31 cellular contexts compared by ENCODE assay signal in genomic region chrX:35617836-35618235, GRCh38.
"Had no signal": no experiment of that assay in that cellular context is flagged by ENCODE, and none has a peak within 500 bp of the region (broad histone marks: within the 10 kb centered on the region; RNA-seq: fewer than 3 reads in every experiment).

No MANE protein-coding gene starts in this region.

- DNase-seq: activated CD4-positive, alpha-beta T cell treated with anti-CD3 and anti-CD28 coated beads, Interleukin-2, amount 10 ng/mL, durations not matched to agents 7 days and 5 days; activated CD4-positive, alpha-beta T cell treated with anti-CD3 and anti-CD28 coated beads, Interleukin-2, amount 50 U/mL, for 48 hours; activated CD8-positive, alpha-beta memory T cell treated with anti-CD3 and anti-CD28 coated beads, Interleukin-2, amount 50 U/mL, for 4 hours; activated gamma-delta T cell treated with Interleukin-2 at 50 U/mL for 16 hours; activated naive CD4-positive, alpha-beta T cell treated with anti-CD3 and anti-CD28 coated beads for 36 hours; activated T-cell treated with anti-CD3 and anti-CD28 coated beads for 4 hours; activated T-cell treated with anti-CD3 and anti-CD28 coated beads, Interleukin-2, amount 50 U/mL, for 4 hours; adrenal gland; anterior cingulate cortex; brain microvascular endothelial cell; Kasumi-1; KG1; MM.1S; MV-4-11; NCI-H1092; NCI-H146; NCI-H187; NCI-H2029 treated with DMSO at 0.1 percent for 48 hours; NCI-H2107; NCI-H2171; NCI-H510A; NCI-H526; NCI-H748 treated with DMSO at 0.1 percent for 48 hours; NK-92 treated with Interleukin-12 subunit alpha and Interleukin-12 subunit beta, amount 100 ng/mL, for 24 hours; PC-3; Peyer's patch; RPMI8226; T1000 had no signal

- ATAC-seq: activated naive CD4-positive, alpha-beta T cell treated with anti-CD3 and anti-CD28 coated beads, Interleukin-2, amount 50 U/mL, for 72 hours; activated T-cell treated with anti-CD3 and anti-CD28 coated beads, Interleukin-2, amount 50 U/mL, for 4 hours; PC-3; Right ventricle myocardium inferior had no signal

- H3K9me3 ChIP-seq: adrenal gland, Peyer's patch had no signal

- H3K4me1 ChIP-seq: adrenal gland, Peyer's patch had no signal

- H3K36me3 ChIP-seq: adrenal gland, brain microvascular endothelial cell, cardiac muscle cell, Peyer's patch had no signal

- H3K27me3 ChIP-seq: adrenal gland, brain microvascular endothelial cell, cardiac muscle cell, Peyer's patch had no signal

- H3K4me3 ChIP-seq: adrenal gland, cardiac muscle cell, Peyer's patch had no signal

- H3K27ac ChIP-seq: adrenal gland, brain microvascular endothelial cell, cardiac muscle cell, Peyer's patch had no signal
